27 cellular contexts compared by ENCODE assay signal in the genomic region with DNA sequence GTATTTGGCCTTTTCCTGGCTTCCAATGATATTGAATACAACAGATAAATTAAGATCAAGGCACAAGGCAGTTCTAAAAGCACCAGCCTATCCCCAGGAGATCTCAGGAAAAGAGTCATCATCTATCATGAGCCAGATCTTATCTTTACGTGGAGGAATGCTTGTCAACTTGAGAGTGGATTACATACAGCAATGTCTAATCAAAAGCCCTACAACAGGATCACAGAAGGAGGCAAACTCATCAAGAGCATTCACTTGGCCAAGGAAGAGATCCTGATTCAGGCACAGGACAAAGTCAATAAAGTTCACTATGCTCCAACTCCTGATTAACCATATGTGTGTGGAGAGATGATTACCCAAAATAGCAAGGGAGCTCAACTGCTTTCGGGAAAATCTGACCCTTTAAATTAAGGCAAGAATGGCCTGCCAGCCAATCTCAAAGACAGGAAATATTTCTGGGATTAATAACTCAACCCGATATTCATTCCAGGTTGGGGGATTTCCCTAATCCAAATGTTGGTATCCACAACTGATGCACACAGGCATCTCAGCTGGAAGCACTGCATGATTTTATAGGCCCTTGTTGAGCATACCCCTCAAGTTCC. TPM values are rescaled to one million over a fixed set of nuclear protein-coding genes. Genes with fewer than 3 reads are reported as not detected.
DNase-seq lines count a peak whose midpoint lies in the region; ATAC-seq, FAIRE-seq and TF ChIP-seq lines count a peak whose summit lies in the region.
"Had no signal": no experiment of that assay in that cellular context is flagged by ENCODE, and none has a peak within 500 bp of the region (broad histone marks: within the 10 kb centered on the region; RNA-seq: fewer than 3 reads in every experiment).

No MANE protein-coding gene starts in this region.

- no peak overlapping the region for H4K8ac ChIP-seq in mesenchymal stem cell (ENCODE audit: low read length)

- peaks cover 2% of the 10 kb centered on the region for H3K27me3 Mint-ChIP-seq in astrocyte (ENCODE audit: low read depth, unreplicated experiment)
- H3K27me3 Mint-ChIP-seq: B cell had no signal

- no peak for TF ChIP-seq CTCF in astrocyte (IDR thresholded peaks at IDR 0.05; ENCODE audit: insufficient read depth, low read depth, low read length)

- no peak overlapping the region for H3K4ac ChIP-seq in mesenchymal stem cell (ENCODE audit: low read depth in 1 of 2, low read length in 2 of 2)

- H3K27ac ChIP-seq in astrocyte (ENCODE audit: low read depth, low read length) (no peak overlapping the region), mesenchymal stem cell (ENCODE audit: low read length, poor library complexity, severe bottlenecking) (no peak overlapping the region), subcutaneous abdominal adipose tissue (ENCODE audit: low read depth, low read length) (peak overlapping the region; percentile 0)
- H3K27ac ChIP-seq: A549, C4-2B, HL-60, KMS-11, RWPE1 had no signal

- H2BK12ac ChIP-seq in mesenchymal stem cell (ENCODE audit: low read length in 2 of 2) = no peak overlapping the region

- H3K4me3 ChIP-seq in astrocyte (ENCODE audit: insufficient read depth, low read depth, low read length) (no peak overlapping the region), mesenchymal stem cell (ENCODE audit: insufficient read depth in 1 of 2, low read depth in 1 of 2, low read length in 2 of 2) (no peak overlapping the region), subcutaneous abdominal adipose tissue (ENCODE audit: low read depth in 1 of 5, low read length in 5 of 5) (no peak overlapping the region)
- H3K4me3 ChIP-seq: A549, GM23338 had no signal

- H3K9ac ChIP-seq in astrocyte (ENCODE audit: low read length) (no peak overlapping the region), mesenchymal stem cell (ENCODE audit: low read length) (no peak overlapping the region), subcutaneous abdominal adipose tissue (ENCODE audit: low read length in 5 of 5) (no peak overlapping the region)
- H3K9ac ChIP-seq: KMS-11 had no signal

- peaks cover 11% of the 10 kb centered on the region for H3K79me1 ChIP-seq in mesenchymal stem cell (replicated peaks; ENCODE audit: low read length, poor library complexity, severe bottlenecking)

- no peaks in the 10 kb centered on the region for H3K4me1 Mint-ChIP-seq in astrocyte (ENCODE audit: low read depth, unreplicated experiment)
- H3K4me1 Mint-ChIP-seq: CD8-positive, alpha-beta memory T cell had no signal

- H3K14ac ChIP-seq in mesenchymal stem cell (ENCODE audit: low read length in 2 of 2) = no peak overlapping the region

- H3K9me3 ChIP-seq in astrocyte (ENCODE audit: insufficient read depth, low read depth, low read length) (no peaks in the 10 kb centered on the region), mesenchymal stem cell (ENCODE audit: control insufficient read depth, low read length) (no peaks in the 10 kb centered on the region), subcutaneous abdominal adipose tissue (ENCODE audit: control insufficient read depth in 5 of 5, low read length in 5 of 5) (peaks cover 0 to 2% (median 0%) of the 10 kb centered on the region in 5 donors)
- H3K9me3 ChIP-seq: A549 had no signal

- H3K9me3 Mint-ChIP-seq in astrocyte (ENCODE audit: unreplicated experiment) = no peaks in the 10 kb centered on the region
- H3K9me3 Mint-ChIP-seq: IgD-negative memory B cell had no signal

- H2BK5ac ChIP-seq in mesenchymal stem cell (ENCODE audit: low read depth, low read length, poor library complexity, severe bottlenecking) = no peak overlapping the region

- H3K4me1 ChIP-seq in astrocyte (ENCODE audit: insufficient read depth, low read length) (peaks cover 4% of the 10 kb centered on the region), mesenchymal stem cell (ENCODE audit: control insufficient read depth, insufficient read depth, low read depth, low read length) (peaks cover 17% of the 10 kb centered on the region), subcutaneous abdominal adipose tissue (ENCODE audit: control insufficient read depth in 5 of 5, insufficient read depth in 5 of 5, low read length in 5 of 5) (peaks cover 1 to 16% (median 9%) of the 10 kb centered on the region in 5 donors)

- peak; percentile 23 for FAIRE-seq in astrocyte (lab: Jason Lieb, UNC)
- FAIRE-seq: A549 had no signal

- H2BK120ac ChIP-seq in mesenchymal stem cell (ENCODE audit: low read depth, low read length) = no peak overlapping the region

- H4K91ac ChIP-seq in mesenchymal stem cell (ENCODE audit: low read length) = no peak overlapping the region

- no peak overlapping the region for H3K27ac Mint-ChIP-seq in astrocyte (ENCODE audit: unreplicated experiment)
- H3K27ac Mint-ChIP-seq: B cell, GM23338, IgD-negative memory B cell had no signal

- H4K20me1 ChIP-seq in astrocyte (ENCODE audit: insufficient read depth, low read length) = peaks cover 3% of the 10 kb centered on the region

- DNase-seq in ELR (ENCODE audit: low read depth) = peak; percentile 54
- DNase-seq in astrocyte (ENCODE audit: low read depth) = no peak
- no peak for DNase-seq in mesenchymal stem cell
- DNase-seq in cerebellum (ENCODE audit: low spot score) = no peak
- DNase-seq in left colon = no peak
- DNase-seq: CD8-positive, alpha-beta memory T cell; DMS 273 treated with DMSO at 0.1 percent for 48 hours; DMS79; H9; NCI-H1048; NCI-H1417; NCI-H1694; NCI-H2029 treated with DMSO at 0.1 percent for 48 hours; NCI-H2227 treated with DMSO at 0.1 percent for 48 hours; NCI-H526 treated with DMSO at 0.1 percent for 48 hours; SHP77 had no signal

- H3K79me2 ChIP-seq in astrocyte (ENCODE audit: insufficient read depth, low read length) = no peaks in the 10 kb centered on the region

- peaks cover 5% of the 10 kb centered on the region for H3K27me3 ChIP-seq in astrocyte (ENCODE audit: insufficient read depth, low read length)
- H3K27me3 ChIP-seq in mesenchymal stem cell (ENCODE audit: control insufficient read depth in 1 of 2, insufficient read depth in 1 of 2, low read length in 2 of 2) = peaks cover 0 to 12% of the 10 kb centered on the region in 2 experiments
- H3K27me3 ChIP-seq in subcutaneous abdominal adipose tissue (ENCODE audit: control insufficient read depth in 5 of 5, insufficient read depth in 4 of 5, low read length in 5 of 5) = no peaks in the 10 kb centered on the region

- H3K23ac ChIP-seq in mesenchymal stem cell (ENCODE audit: low read length in 2 of 2) = no peak overlapping the region

- ATAC-seq in GM21619 (IDR thresholded peaks at IDR 0.05; ENCODE audit: unreplicated experiment) = no peak
- no peak for ATAC-seq in left colon
- ATAC-seq: A549, GM23338 had no signal

- H3K18ac ChIP-seq in mesenchymal stem cell (ENCODE audit: low read depth in 1 of 2, low read length in 2 of 2) = no peak overlapping the region

- peak overlapping the region; percentile 61 for H2AK5ac ChIP-seq in mesenchymal stem cell (ENCODE audit: low read length, severe bottlenecking)

- H3K36me3 Mint-ChIP-seq in astrocyte (ENCODE audit: low read depth, unreplicated experiment) = no peaks in the 10 kb centered on the region
- H3K36me3 Mint-ChIP-seq: CD8-positive, alpha-beta memory T cell; IgD-negative memory B cell had no signal

- H3K4me3 Mint-ChIP-seq in astrocyte (ENCODE audit: unreplicated experiment) = no peak overlapping the region
- H3K4me3 Mint-ChIP-seq: B cell; CD8-positive, alpha-beta memory T cell; GM23338; H9; IgD-negative memory B cell had no signal

- H3K36me3 ChIP-seq in astrocyte (ENCODE audit: insufficient read depth, low read length) (no peaks in the 10 kb centered on the region), mesenchymal stem cell (ENCODE audit: control insufficient read depth in 1 of 2, insufficient read depth in 2 of 2, low read depth in 1 of 2, low read length in 2 of 2) (no peaks in the 10 kb centered on the region), subcutaneous abdominal adipose tissue (ENCODE audit: control insufficient read depth in 5 of 5, insufficient read depth in 5 of 5, low read length in 5 of 5) (peaks cover 0 to 3% (median 0%) of the 10 kb centered on the region in 5 donors)

- intact Hi-C loops in left colon (cut with DNase I, micrococcal nuclease) = no loop called here

- H2BK15ac ChIP-seq in mesenchymal stem cell (ENCODE audit: low read depth, poor library complexity, severe bottlenecking) = no peak overlapping the region

- H2AFZ ChIP-seq in astrocyte (ENCODE audit: low read depth, low read length) (no peak overlapping the region), mesenchymal stem cell (ENCODE audit: low read depth, low read length) (no peak overlapping the region)
- H2AFZ ChIP-seq: GM23338 had no signal

- H3K4me2 ChIP-seq in astrocyte (ENCODE audit: low read length) (no peak overlapping the region), mesenchymal stem cell (ENCODE audit: low read length, poor library complexity, severe bottlenecking) (no peak overlapping the region)
- H3K4me2 ChIP-seq: A549, GM23338, KMS-11 had no signal

- 80% methylated on average over 3 of the region's 3 CpGs for WGBS in mesenchymal stem cell

RNA-seq across cellular contexts. Expression of a gene that starts 33.8 kb away (rescaled TPM):
- total RNA-seq in astrocyte (0.07 and 0.10 TPM in 2 replicates), cerebellum (2.8 TPM), left colon (not detected)
- 0.15 TPM for polyA plus RNA-seq in mesenchymal stem cell (2013, experiment 1 of 2)
- polyA plus RNA-seq in mesenchymal stem cell (2013, experiment 2 of 2) = 0.15 TPM
- total RNA-seq: CD8-positive, alpha-beta memory T cell; NCI-H460 had no signal
- polyA plus RNA-seq: CD8-positive, alpha-beta memory T cell; GM23338; IgD-negative memory B cell had no signal
